In genomic region chr4:7512946-7513345, GRCh38 we compare ENCODE assay signal across 30 cellular contexts.
"Had no signal": no experiment of that assay in that cellular context is flagged by ENCODE, and none has a peak within 500 bp of the region (broad histone marks: within the 10 kb centered on the region; RNA-seq: fewer than 3 reads in every experiment).

No MANE protein-coding gene starts in this region.

- H3K4me3 Mint-ChIP-seq: activated CD4-positive, alpha-beta memory T cell treated with anti-CD3 and anti-CD28 coated beads for 36 hours; activated CD4-positive, alpha-beta T cell treated with anti-CD3 and anti-CD28 coated beads for 36 hours; activated CD4-positive, alpha-beta T cell treated with anti-CD3 and anti-CD28 coated beads, Interleukin-2, amount 10 ng/mL, durations not matched to agents 24 days and 14 days; activated CD8-positive, alpha-beta memory T cell treated with anti-CD3 and anti-CD28 coated beads, Interleukin-2, amount 10 ng/mL, durations not matched to agents 7 days and 5 days; activated CD8-positive, alpha-beta T cell treated with anti-CD3 and anti-CD28 coated beads, Interleukin-2, amount 10 ng/mL, durations not matched to agents 7 days and 5 days; activated naive CD4-positive, alpha-beta T cell treated with anti-CD3 and anti-CD28 coated beads for 36 hours; activated naive CD4-positive, alpha-beta T cell treated with anti-CD3 and anti-CD28 coated beads, Interleukin-2, amount 50 U/mL, for 24 hours; activated naive CD8-positive, alpha-beta T cell treated with anti-CD3 and anti-CD28 coated beads for 36 hours; activated naive CD8-positive, alpha-beta T cell treated with anti-CD3 and anti-CD28 coated beads, Interleukin-2, amount 50 U/mL, for 24 hours; activated T-helper 1 cell treated with anti-CD3 and anti-CD28 coated beads, Interleukin-12 subunit alpha, Interleukin-12 subunit beta, Interleukin-2, Interleukin-4 antibody, amounts not matched to agents 30 ng/mL and 10 ng/mL and 1 ng/mL, durations not matched to agents 14 hours and 24 hours and 36 hours; brain; central memory CD8-positive, alpha-beta T cell; dendritic cell treated with granulocyte-macrophage colony-stimulating factor and Interleukin-4, amounts not matched to agents 40 ng/mL and 50 ng/mL, for 4 days; endodermal cell had no signal

- H3K4me1 Mint-ChIP-seq: activated CD4-positive, alpha-beta T cell treated with anti-CD3 and anti-CD28 coated beads for 36 hours; activated CD4-positive, alpha-beta T cell treated with anti-CD3 and anti-CD28 coated beads, Interleukin-2, amount 10 ng/mL, durations not matched to agents 24 days and 14 days; activated naive CD4-positive, alpha-beta T cell treated with anti-CD3 and anti-CD28 coated beads, Interleukin-2, amount 50 U/mL, for 24 hours; activated naive CD8-positive, alpha-beta T cell treated with anti-CD3 and anti-CD28 coated beads for 36 hours; activated naive CD8-positive, alpha-beta T cell treated with anti-CD3 and anti-CD28 coated beads, Interleukin-2, amount 50 U/mL, for 24 hours; central memory CD8-positive, alpha-beta T cell; endodermal cell had no signal

- H3K9me3 ChIP-seq: adrenal gland, breast epithelium had no signal

- DNase-seq: activated CD4-positive, alpha-beta memory T cell treated with anti-CD3 and anti-CD28 coated beads for 36 hours; activated CD4-positive, alpha-beta T cell treated with anti-CD3 and anti-CD28 coated beads for 36 hours; activated CD4-positive, alpha-beta T cell treated with anti-CD3 and anti-CD28 coated beads, Interleukin-2, amount 10 ng/mL, durations not matched to agents 24 days and 14 days; activated CD4-positive, CD25-positive, alpha-beta regulatory T cell; activated CD4-positive, CD25-positive, alpha-beta regulatory T cell treated with anti-CD3 and anti-CD28 coated beads, Interleukin-2, amount 50 U/mL, for 72 hours; activated CD8-positive, alpha-beta memory T cell treated with anti-CD3 and anti-CD28 coated beads, Interleukin-2, amount 10 ng/mL, durations not matched to agents 7 days and 5 days; activated CD8-positive, alpha-beta memory T cell treated with anti-CD3 and anti-CD28 coated beads, Interleukin-2, amount 50 U/mL, for 4 hours; activated CD8-positive, alpha-beta T cell treated with anti-CD3 and anti-CD28 coated beads, Interleukin-2, amount 10 ng/mL, durations not matched to agents 7 days and 5 days; activated effector memory CD4-positive, alpha-beta T cell treated with anti-CD3 and anti-CD28 coated beads, Interleukin-2, amount 50 U/mL, for 16 hours; activated naive CD4-positive, alpha-beta T cell treated with anti-CD3 and anti-CD28 coated beads for 36 hours; activated naive CD8-positive, alpha-beta T cell treated with anti-CD3 and anti-CD28 coated beads for 36 hours; activated naive CD8-positive, alpha-beta T cell treated with anti-CD3 and anti-CD28 coated beads, Interleukin-2, amount 50 U/mL, for 24 hours; activated T-cell treated with anti-CD3 and anti-CD28 coated beads, Interleukin-2, amount 50 U/mL, for 1 hour; activated T-cell treated with anti-CD3 and anti-CD28 coated beads, Interleukin-2, amount 50 U/mL, for 48 hours; adrenal gland; aorta; effector memory CD4-positive, alpha-beta T cell; endodermal cell; T-helper 2 cell had no signal

- H3K27ac Mint-ChIP-seq: activated CD4-positive, alpha-beta memory T cell treated with anti-CD3 and anti-CD28 coated beads for 36 hours; activated CD4-positive, alpha-beta T cell treated with anti-CD3 and anti-CD28 coated beads for 36 hours; activated CD4-positive, alpha-beta T cell treated with anti-CD3 and anti-CD28 coated beads, Interleukin-2, amount 10 ng/mL, durations not matched to agents 24 days and 14 days; activated CD8-positive, alpha-beta memory T cell treated with anti-CD3 and anti-CD28 coated beads, Interleukin-2, amount 10 ng/mL, durations not matched to agents 7 days and 5 days; activated CD8-positive, alpha-beta T cell treated with anti-CD3 and anti-CD28 coated beads, Interleukin-2, amount 10 ng/mL, durations not matched to agents 7 days and 5 days; activated naive CD4-positive, alpha-beta T cell treated with anti-CD3 and anti-CD28 coated beads for 36 hours; activated naive CD4-positive, alpha-beta T cell treated with anti-CD3 and anti-CD28 coated beads, Interleukin-2, amount 50 U/mL, for 24 hours; activated naive CD8-positive, alpha-beta T cell treated with anti-CD3 and anti-CD28 coated beads for 36 hours; activated naive CD8-positive, alpha-beta T cell treated with anti-CD3 and anti-CD28 coated beads, Interleukin-2, amount 50 U/mL, for 24 hours; activated T-helper 1 cell treated with anti-CD3 and anti-CD28 coated beads, Interleukin-12 subunit alpha, Interleukin-12 subunit beta, Interleukin-2, Interleukin-4 antibody, amounts not matched to agents 30 ng/mL and 10 ng/mL and 1 ng/mL, durations not matched to agents 14 hours and 24 hours and 36 hours; activated T-helper 2 cell treated with anti-CD3 and anti-CD28 coated beads, Interferon-gamma antibody, Interleukin-2, Interleukin-4, amounts not matched to agents 10 μg/mL and 5 μg/mL and 100 μg/mL, durations not matched to agents 14 hours and 24 hours and 36 hours; dendritic cell treated with granulocyte-macrophage colony-stimulating factor and Interleukin-4, amounts not matched to agents 40 ng/mL and 50 ng/mL, for 4 days; endodermal cell had no signal

- H3K27ac ChIP-seq: adrenal gland, breast epithelium, cardiac muscle cell, coronary artery had no signal

- ATAC-seq: activated CD4-positive, alpha-beta T cell treated with anti-CD3 and anti-CD28 coated beads for 36 hours; activated CD8-positive, alpha-beta memory T cell treated with anti-CD3 and anti-CD28 coated beads, Interleukin-2, amount 10 ng/mL, durations not matched to agents 7 days and 5 days; activated CD8-positive, alpha-beta T cell treated with anti-CD3 and anti-CD28 coated beads, Interleukin-2, amount 10 ng/mL, durations not matched to agents 7 days and 5 days had no signal

- H3K27me3 ChIP-seq: adrenal gland, cardiac muscle cell, dorsolateral prefrontal cortex had no signal

- H3K4me1 ChIP-seq: adrenal gland, breast epithelium had no signal

- H3K36me3 ChIP-seq: adrenal gland, breast epithelium, cardiac muscle cell had no signal

- H3K9me3 Mint-ChIP-seq: activated CD4-positive, alpha-beta memory T cell treated with anti-CD3 and anti-CD28 coated beads for 36 hours; activated CD4-positive, alpha-beta T cell treated with anti-CD3 and anti-CD28 coated beads, Interleukin-2, amount 10 ng/mL, durations not matched to agents 24 days and 14 days; activated naive CD4-positive, alpha-beta T cell treated with anti-CD3 and anti-CD28 coated beads for 36 hours; activated naive CD4-positive, alpha-beta T cell treated with anti-CD3 and anti-CD28 coated beads, Interleukin-2, amount 50 U/mL, for 24 hours; activated naive CD8-positive, alpha-beta T cell treated with anti-CD3 and anti-CD28 coated beads for 36 hours; activated naive CD8-positive, alpha-beta T cell treated with anti-CD3 and anti-CD28 coated beads, Interleukin-2, amount 50 U/mL, for 24 hours; activated T-helper 1 cell treated with anti-CD3 and anti-CD28 coated beads, Interleukin-12 subunit alpha, Interleukin-12 subunit beta, Interleukin-2, Interleukin-4 antibody, amounts not matched to agents 30 ng/mL and 10 ng/mL and 1 ng/mL, durations not matched to agents 14 hours and 24 hours and 36 hours; activated T-helper 2 cell treated with anti-CD3 and anti-CD28 coated beads, Interferon-gamma antibody, Interleukin-2, Interleukin-4, amounts not matched to agents 10 μg/mL and 5 μg/mL and 100 μg/mL, durations not matched to agents 14 hours and 24 hours and 36 hours; brain; central memory CD8-positive, alpha-beta T cell; dendritic cell treated with granulocyte-macrophage colony-stimulating factor and Interleukin-4, amounts not matched to agents 40 ng/mL and 50 ng/mL, for 4 days; endodermal cell had no signal

- FAIRE-seq: frontal cortex had no signal

- H3K36me3 Mint-ChIP-seq: activated CD4-positive, alpha-beta memory T cell treated with anti-CD3 and anti-CD28 coated beads for 36 hours; activated CD8-positive, alpha-beta memory T cell treated with anti-CD3 and anti-CD28 coated beads, Interleukin-2, amount 10 ng/mL, durations not matched to agents 7 days and 5 days; activated naive CD4-positive, alpha-beta T cell treated with anti-CD3 and anti-CD28 coated beads, Interleukin-2, amount 50 U/mL, for 24 hours; activated naive CD8-positive, alpha-beta T cell treated with anti-CD3 and anti-CD28 coated beads for 36 hours; brain had no signal

- H3K4me3 ChIP-seq: adrenal gland, breast epithelium, cardiac muscle cell, coronary artery, dorsolateral prefrontal cortex had no signal
